Comparison of ENCODE assay signal across 20 cellular contexts in the genomic region with DNA sequence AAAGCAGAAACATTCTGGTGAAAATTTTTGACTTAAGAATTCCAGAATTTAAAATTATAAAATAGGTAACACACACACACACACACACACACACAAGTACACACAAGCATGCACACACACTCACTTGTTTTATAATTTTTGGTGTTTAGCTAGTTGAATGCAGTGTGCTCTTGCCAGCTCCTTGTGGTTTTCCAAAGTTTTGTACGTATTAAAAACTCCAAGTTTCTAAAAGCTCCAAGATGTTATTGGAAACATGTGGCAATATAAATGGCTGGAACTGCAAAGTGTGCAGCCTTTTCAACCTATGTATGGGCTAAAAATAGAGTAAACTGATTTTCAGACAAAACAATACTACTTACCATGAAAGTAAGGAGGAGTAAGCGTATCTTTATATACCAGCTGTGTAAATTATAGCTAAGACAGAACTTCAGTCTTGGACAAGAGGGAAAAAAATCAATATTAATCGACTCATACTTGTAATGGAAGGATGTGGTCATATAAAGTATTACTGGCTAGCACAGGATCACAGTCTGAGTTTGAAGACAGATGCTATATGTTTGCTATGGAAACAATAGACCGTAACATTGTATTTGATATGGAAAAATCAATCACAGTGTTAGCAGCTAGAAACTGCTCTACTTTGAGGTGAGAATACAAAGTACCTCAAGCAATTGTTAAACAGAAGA.
DNase-seq lines count a peak whose midpoint lies in the region; ATAC-seq and TF ChIP-seq lines count a peak whose summit lies in the region.
"Had no signal": no experiment of that assay in that cellular context is flagged by ENCODE, and none has a peak within 500 bp of the region (broad histone marks: within the 10 kb centered on the region; RNA-seq: fewer than 3 reads in every experiment).

No MANE protein-coding gene starts in this region.

- H3K79me2 ChIP-seq in PC-3 (ENCODE audit: low read length), result no peaks in the 10 kb centered on the region
- H3K79me2 ChIP-seq in mammary epithelial cell (ENCODE audit: insufficient read depth, low read length), result no peaks in the 10 kb centered on the region
- no peaks in the 10 kb centered on the region for H3K79me2 ChIP-seq in osteoblast (ENCODE audit: insufficient read depth, low read length)
- H3K79me2 ChIP-seq in neural progenitor cell (ENCODE audit: low read depth), result no peaks in the 10 kb centered on the region

- H3K9me3 Mint-ChIP-seq in endothelial cell (ENCODE audit: unreplicated experiment), result peaks cover 4% of the 10 kb centered on the region
- H3K9me3 Mint-ChIP-seq in neural progenitor cell, result peaks cover 11% of the 10 kb centered on the region
- H3K9me3 Mint-ChIP-seq: activated naive CD8-positive, alpha-beta T cell treated with anti-CD3 and anti-CD28 coated beads for 36 hours; stimulated activated naive CD8-positive, alpha-beta T cell treated with anti-CD3 and anti-CD28 coated beads, Interleukin-15, Interleukin-2, amounts not matched to agents 100 ng/mL and 50 ng/mL, for 24 hours had no signal

- H3K27ac ChIP-seq in PC-3 (ENCODE audit: low read length) (peak overlapping the region; percentile 40), mammary epithelial cell (ENCODE audit: insufficient read depth, low read depth, low read length) (peak overlapping the region; percentile 44), osteoblast (ENCODE audit: low read depth, low read length) (peak overlapping the region; percentile 52), neural progenitor cell (no peak overlapping the region)
- H3K27ac ChIP-seq: cardiac muscle cell, epithelial cell of prostate, sigmoid colon, upper lobe of left lung had no signal

- H3K4me2 ChIP-seq in PC-3 (ENCODE audit: low read length) (0 out of 2 replicates have a peak overlapping the region, but pooled peaks have one; percentile 6), mammary epithelial cell (ENCODE audit: insufficient read depth, low read depth, low read length) (peak overlapping the region; percentile 31), osteoblast (ENCODE audit: insufficient read depth, low read length) (no peak overlapping the region), neural progenitor cell (no peak overlapping the region)

- in situ Hi-C loops in mammary epithelial cell (cut with MboI; ENCODE audit: low sequenced_read_pairs in 2 of 2), result no loop called here

- H3K4me1 ChIP-seq in PC-3 (ENCODE audit: insufficient read depth, low read length), result peaks cover 15% of the 10 kb centered on the region
- H3K4me1 ChIP-seq in mammary epithelial cell (ENCODE audit: insufficient read depth, low read length), result peaks cover 15% of the 10 kb centered on the region
- peaks cover 23% of the 10 kb centered on the region for H3K4me1 ChIP-seq in osteoblast (ENCODE audit: insufficient read depth, low read length)
- H3K4me1 ChIP-seq in neural progenitor cell, result peaks cover 17% of the 10 kb centered on the region

- H3K9ac ChIP-seq in PC-3 (ENCODE audit: low read length) (no peak overlapping the region), mammary epithelial cell (ENCODE audit: insufficient read depth, low read length) (no peak overlapping the region), neural progenitor cell (no peak overlapping the region)

- POLR2A ChIA-PET in PC-3 (lab: Charles Lee; ENCODE audit: unreplicated experiment), result no interaction called here

- H3K4me3 Mint-ChIP-seq in endothelial cell (ENCODE audit: unreplicated experiment), result no peak overlapping the region
- no peak overlapping the region for H3K4me3 Mint-ChIP-seq in neural progenitor cell
- H3K4me3 Mint-ChIP-seq: activated naive CD8-positive, alpha-beta T cell treated with anti-CD3 and anti-CD28 coated beads for 36 hours; activated T-helper 17 cell treated with anti-CD3 and anti-CD28 coated beads, Interleukin-2, amount 50 U/mL, for 72 hours; B cell; stimulated activated naive CD8-positive, alpha-beta T cell treated with anti-CD3 and anti-CD28 coated beads, Interleukin-15, Interleukin-2, amounts not matched to agents 100 ng/mL and 50 ng/mL, for 24 hours had no signal

- H3K27me3 ChIP-seq in PC-3 (ENCODE audit: low read length), result no peaks in the 10 kb centered on the region
- no peaks in the 10 kb centered on the region for H3K27me3 ChIP-seq in mammary epithelial cell (ENCODE audit: insufficient read depth, low read length)
- H3K27me3 ChIP-seq in osteoblast (ENCODE audit: insufficient read depth, low read length), result no peaks in the 10 kb centered on the region
- H3K27me3 ChIP-seq in neural progenitor cell, result no peaks in the 10 kb centered on the region
- H3K27me3 ChIP-seq: cardiac muscle cell, heart right ventricle, sigmoid colon, upper lobe of left lung had no signal

- intact Hi-C loops in PC-3 (cut with micrococcal nuclease) (loop anchor here (1.0 kb wide), 1 partner anchor 212 kb away; no protein-coding TSS in a partner anchor), mammary epithelial cell (cut with micrococcal nuclease) (no loop called here)

- H3K36me3 Mint-ChIP-seq in endothelial cell (ENCODE audit: low read depth, unreplicated experiment), result no peaks in the 10 kb centered on the region
- no peaks in the 10 kb centered on the region for H3K36me3 Mint-ChIP-seq in neural progenitor cell
- H3K36me3 Mint-ChIP-seq: activated naive CD8-positive, alpha-beta T cell treated with anti-CD3 and anti-CD28 coated beads for 36 hours had no signal

- H3F3A ChIP-seq in PC-3 (ENCODE audit: low read length, unreplicated experiment) (no peaks in the 10 kb centered on the region), neural progenitor cell (ENCODE audit: low read depth) (no peaks in the 10 kb centered on the region)

- 52% methylated on average over 4 of the region's 4 CpGs for WGBS in mammary epithelial cell (ENCODE audit: low coverage, missing lambda C conversion rate)

- H3K27ac Mint-ChIP-seq in endothelial cell (ENCODE audit: unreplicated experiment) (no peak overlapping the region), neural progenitor cell (no peak overlapping the region)
- H3K27ac Mint-ChIP-seq: activated naive CD8-positive, alpha-beta T cell treated with anti-CD3 and anti-CD28 coated beads for 36 hours; activated T-helper 17 cell treated with anti-CD3 and anti-CD28 coated beads, Interleukin-2, amount 50 U/mL, for 72 hours; B cell; stimulated activated naive CD8-positive, alpha-beta T cell treated with anti-CD3 and anti-CD28 coated beads, Interleukin-15, Interleukin-2, amounts not matched to agents 100 ng/mL and 50 ng/mL, for 24 hours had no signal

- H3K36me3 ChIP-seq in PC-3 (ENCODE audit: low read depth, low read length) (no peaks in the 10 kb centered on the region), mammary epithelial cell (ENCODE audit: insufficient read depth, low read length) (no peaks in the 10 kb centered on the region), osteoblast (ENCODE audit: insufficient read depth, low read length) (no peaks in the 10 kb centered on the region), neural progenitor cell (no peaks in the 10 kb centered on the region)
- H3K36me3 ChIP-seq: cardiac muscle cell, heart right ventricle, sigmoid colon, upper lobe of left lung had no signal

- no peak for TF ChIP-seq CTCF in PC-3 (conservative IDR thresholded peaks at IDR 0.05; ENCODE audit: low read depth, low read length)
- TF ChIP-seq CTCF in mammary epithelial cell (conservative IDR thresholded peaks at IDR 0.05 in 1 of 2, IDR thresholded peaks at IDR 0.05 in 1 of 2; ENCODE audit: extremely low read depth in 1 of 2, insufficient read depth in 1 of 2, low read depth in 1 of 2, low read length in 2 of 2), result no peak
- TF ChIP-seq CTCF in osteoblast (IDR thresholded peaks at IDR 0.05; ENCODE audit: extremely low read depth, low read depth, low read length), result no peak
- TF ChIP-seq CTCF in endothelial cell (IDR thresholded peaks at IDR 0.05; ENCODE audit: unreplicated experiment), result no peak
- TF ChIP-seq CTCF in neural progenitor cell (IDR thresholded peaks at IDR 0.05), result no peak

- no peak overlapping the region for H2AFZ ChIP-seq in PC-3 (ENCODE audit: low read length)
- H2AFZ ChIP-seq in mammary epithelial cell (ENCODE audit: low read depth, low read length), result no peak overlapping the region
- H2AFZ ChIP-seq in osteoblast (ENCODE audit: low read length), result no peak overlapping the region
- no peak overlapping the region for H2AFZ ChIP-seq in neural progenitor cell (replicated peaks)

- no peak overlapping the region for H3K4me3 ChIP-seq in PC-3 (ENCODE audit: low read length)
- H3K4me3 ChIP-seq in mammary epithelial cell (replicated peaks in 1 of 3; ENCODE audit: insufficient read depth in 1 of 3, low read depth in 2 of 3, low read length in 3 of 3), result no peak overlapping the region
- no peak overlapping the region for H3K4me3 ChIP-seq in osteoblast (ENCODE audit: insufficient read depth, low read length)
- no peak overlapping the region for H3K4me3 ChIP-seq in neural progenitor cell
- H3K4me3 ChIP-seq: cardiac muscle cell, heart right ventricle, sigmoid colon, upper lobe of left lung had no signal

- CTCF ChIA-PET in PC-3 (lab: Charles Lee), result no interaction called here
- CTCF ChIA-PET in mammary epithelial cell (lab: Charles Lee; ENCODE audit: low non-redundant PET), result no interaction called here

- H3K9me2 ChIP-seq in PC-3 (replicated peaks; ENCODE audit: low read length), result no peaks in the 10 kb centered on the region

- H3K4me1 Mint-ChIP-seq in endothelial cell (ENCODE audit: unreplicated experiment) (no peaks in the 10 kb centered on the region), neural progenitor cell (peaks cover 39% of the 10 kb centered on the region)
- H3K4me1 Mint-ChIP-seq: activated naive CD8-positive, alpha-beta T cell treated with anti-CD3 and anti-CD28 coated beads for 36 hours; activated T-helper 17 cell treated with anti-CD3 and anti-CD28 coated beads, Interleukin-2, amount 50 U/mL, for 72 hours; B cell had no signal

- DNase-seq in HCEC 1CT (peak; percentile 29), PC-3 (peak; percentile 28), mammary epithelial cell (no peak), osteoblast (ENCODE audit: insufficient read length, low spot score, missing footprints) (no peak), endothelial cell (ENCODE audit: low spot score) (no peak), putamen (ENCODE audit: low spot score) (no peak), neural progenitor cell (ENCODE audit: low spot score) (no peak)
- no peak for DNase-seq in effector CD4-positive, alpha-beta T cell
- DNase-seq: activated naive CD8-positive, alpha-beta T cell treated with anti-CD3 and anti-CD28 coated beads for 36 hours; NCI-H1417; NCI-H82; sigmoid colon; stimulated activated CD4-positive, alpha-beta T cell treated with anti-CD3 and anti-CD28 coated beads, Interleukin-1b, Interleukin-23, amount 100 ng/mL, for 48 hours; upper lobe of left lung had no signal

- H3K9me3 ChIP-seq in PC-3 (ENCODE audit: low read length) (no peaks in the 10 kb centered on the region), mammary epithelial cell (replicated peaks; ENCODE audit: insufficient read depth, low read length) (no peaks in the 10 kb centered on the region), osteoblast (ENCODE audit: low read depth, low read length) (no peaks in the 10 kb centered on the region), neural progenitor cell (ENCODE audit: low read depth) (no peaks in the 10 kb centered on the region)
- H3K9me3 ChIP-seq: sigmoid colon, upper lobe of left lung had no signal

- H4K20me1 ChIP-seq in PC-3 (ENCODE audit: low read length) (no peaks in the 10 kb centered on the region), mammary epithelial cell (ENCODE audit: insufficient read depth, low read length) (no peaks in the 10 kb centered on the region), osteoblast (ENCODE audit: insufficient read depth, low read length) (no peaks in the 10 kb centered on the region), neural progenitor cell (ENCODE audit: low read depth) (no peaks in the 10 kb centered on the region)

- dilution Hi-C loops in mammary epithelial cell (cut with HindIII; ENCODE audit: low sequenced_read_pairs), result no loop called here

- no peaks in the 10 kb centered on the region for H3K27me3 Mint-ChIP-seq in endothelial cell (ENCODE audit: unreplicated experiment)
- H3K27me3 Mint-ChIP-seq in neural progenitor cell (ENCODE audit: insufficient read depth, low read depth), result peaks cover under 1% of the 10 kb centered on the region
- H3K27me3 Mint-ChIP-seq: activated naive CD8-positive, alpha-beta T cell treated with anti-CD3 and anti-CD28 coated beads for 36 hours; activated T-helper 17 cell treated with anti-CD3 and anti-CD28 coated beads, Interleukin-2, amount 50 U/mL, for 72 hours; stimulated activated naive CD8-positive, alpha-beta T cell treated with anti-CD3 and anti-CD28 coated beads, Interleukin-15, Interleukin-2, amounts not matched to agents 100 ng/mL and 50 ng/mL, for 24 hours had no signal

- BruUV-seq in PC-3 (replicated peaks; lab: Mats Ljungman, UMichigan) (no TSS peak), mammary epithelial cell (replicated peaks; lab: Mats Ljungman, UMichigan) (no TSS peak)

- peak; percentile 50 for ATAC-seq in PC-3
- ATAC-seq: activated T-helper 17 cell treated with anti-CD3 and anti-CD28 coated beads, Interleukin-2, amount 50 U/mL, for 72 hours had no signal

Comparison
In these comparisons a context has a peak if more than half of its experiments do, and no peak if none do; other contexts are left out.
1. DNase-seq: peak in HCEC 1CT (single experiment) and PC-3 (single experiment); none in mammary epithelial cell (single experiment), osteoblast (single experiment), endothelial cell (single experiment), putamen (single experiment), effector CD4-positive, alpha-beta T cell (single experiment) and neural progenitor cell (single experiment).
2. H3K4me2 ChIP-seq: peak in PC-3 (single experiment) and mammary epithelial cell (single experiment); none in osteoblast (single experiment) and neural progenitor cell (single experiment).